Comparison of ENCODE assay signal across 10 cellular contexts in genomic region chr1:27523666-27524020, GRCh38. TPM values are rescaled to one million over a fixed set of nuclear protein-coding genes. Genes with fewer than 3 reads are reported as not detected.
DNase-seq lines count a peak whose midpoint lies in the region; ATAC-seq and TF ChIP-seq lines count a peak whose summit lies in the region.
"Had no signal": no experiment of that assay in that cellular context is flagged by ENCODE, and none has a peak within 500 bp of the region (broad histone marks: within the 10 kb centered on the region; RNA-seq: fewer than 3 reads in every experiment).

No MANE protein-coding gene starts in this region.

- peak overlapping the region; percentile 83 for H3K27ac ChIP-seq in KOPT-K1 (ENCODE audit: low read depth, low read length, poor library complexity, severe bottlenecking)
- H3K27ac ChIP-seq in gastroesophageal sphincter: peak overlapping the region; percentile 43 to 98 (median 97)
- peak overlapping the region in 7 of 8 donors; percentile 38 to 85 (median 63) for H3K27ac ChIP-seq in spleen
- H3K27ac ChIP-seq: KMS-11 had no signal

- no peak for TF ChIP-seq CTCF in gastroesophageal sphincter (IDR thresholded peaks at IDR 0.05)
- TF ChIP-seq CTCF in spleen (IDR thresholded peaks at IDR 0.05 in 8 of 11, conservative IDR thresholded peaks at IDR 0.05 in 3 of 11): no peak

- TF ChIP-seq EP300 in gastroesophageal sphincter (IDR thresholded peaks at IDR 0.05): no peak

- intact Hi-C loops in spleen (cut with DNase I; ENCODE audit: low total_unique reads): no loop called here

- peak overlapping the region; percentile 90 for H3K27ac Mint-ChIP-seq in activated CD4-positive, alpha-beta memory T cell treated with anti-CD3 and anti-CD28 coated beads, Interleukin-2, amount 10 ng/mL, durations not matched to agents 7 days and 5 days

- ATAC-seq in gastroesophageal sphincter (no peak), HG02759 (IDR thresholded peaks at IDR 0.05; ENCODE audit: unreplicated experiment) (no peak), GM19467 (IDR thresholded peaks at IDR 0.05; ENCODE audit: unreplicated experiment) (no peak)

- TF ChIP-seq POLR2A in gastroesophageal sphincter (IDR thresholded peaks at IDR 0.05) (no peak), spleen (IDR thresholded peaks at IDR 0.05) (no peak)

- DNase-seq in activated CD4-positive, alpha-beta memory T cell treated with anti-CD3 and anti-CD28 coated beads, Interleukin-2, amount 10 ng/mL, durations not matched to agents 7 days and 5 days: no peak
- DNase-seq in spleen: no peak
- DNase-seq in AG20443 (ENCODE audit: low spot score): no peak
- DNase-seq: GF-D8, naive B cell had no signal

- no peaks in the 10 kb centered on the region for H3K9me3 Mint-ChIP-seq in activated CD4-positive, alpha-beta memory T cell treated with anti-CD3 and anti-CD28 coated beads, Interleukin-2, amount 10 ng/mL, durations not matched to agents 7 days and 5 days
- H3K9me3 Mint-ChIP-seq: naive B cell had no signal

- H3K9me3 ChIP-seq in KOPT-K1 (ENCODE audit: insufficient read depth, low read length, poor library complexity, severe bottlenecking) (no peaks in the 10 kb centered on the region), gastroesophageal sphincter (no peaks in the 10 kb centered on the region), spleen (no peaks in the 10 kb centered on the region)

- peak overlapping the region; percentile 85 for H3K4me3 Mint-ChIP-seq in activated CD4-positive, alpha-beta memory T cell treated with anti-CD3 and anti-CD28 coated beads, Interleukin-2, amount 10 ng/mL, durations not matched to agents 7 days and 5 days

- peaks cover 73% of the 10 kb centered on the region for H3K4me1 Mint-ChIP-seq in activated CD4-positive, alpha-beta memory T cell treated with anti-CD3 and anti-CD28 coated beads, Interleukin-2, amount 10 ng/mL, durations not matched to agents 7 days and 5 days

- WGBS in gastroesophageal sphincter (ENCODE audit: low coverage in 1 of 2), 2 donors: 8 to 18% methylated on average over 2 to 4 of the region's 5 CpGs
- WGBS in spleen, 5 donors: 59 to 71% (median 68%) methylated on average over 5 of the region's 5 CpGs

- H3K36me3 ChIP-seq in KOPT-K1 (ENCODE audit: insufficient read depth, low read length) (no peaks in the 10 kb centered on the region), gastroesophageal sphincter (no peaks in the 10 kb centered on the region), spleen (no peaks in the 10 kb centered on the region)

- no peaks in the 10 kb centered on the region for H3K36me3 Mint-ChIP-seq in activated CD4-positive, alpha-beta memory T cell treated with anti-CD3 and anti-CD28 coated beads, Interleukin-2, amount 10 ng/mL, durations not matched to agents 7 days and 5 days (ENCODE audit: low read depth)
- H3K36me3 Mint-ChIP-seq: naive B cell had no signal

- H3K27me3 ChIP-seq in gastroesophageal sphincter (no peaks in the 10 kb centered on the region), spleen (replicated peaks in 1 of 7) (peaks cover 0 to 16% (median 0%) of the 10 kb centered on the region in 7 donors)

- CTCF ChIA-PET in activated CD4-positive, alpha-beta memory T cell treated with anti-CD3 and anti-CD28 coated beads, Interleukin-2, amount 10 ng/mL, durations not matched to agents 7 days and 5 days (lab: Charles Lee): interaction anchor here (0.9 to 3.1 kb wide), 15 partner anchors 14 to 139 kb away, joined by 3 to 21 read pairs (median 8); partner anchors contain the start of gene AHDC1

- H3K4me1 ChIP-seq in gastroesophageal sphincter: peaks cover 7 to 98% (median 84%) of the 10 kb centered on the region in 3 donors
- H3K4me1 ChIP-seq in spleen: peaks cover 61 to 100% (median 92%) of the 10 kb centered on the region in 6 donors

- H3K27me3 Mint-ChIP-seq in activated CD4-positive, alpha-beta memory T cell treated with anti-CD3 and anti-CD28 coated beads, Interleukin-2, amount 10 ng/mL, durations not matched to agents 7 days and 5 days: peaks cover 4% of the 10 kb centered on the region

- H3K4me3 ChIP-seq in gastroesophageal sphincter (no peak overlapping the region), spleen (peak overlapping the region in 1 of 8 donors; percentile 56)

- POLR2A ChIA-PET in activated CD4-positive, alpha-beta memory T cell treated with anti-CD3 and anti-CD28 coated beads, Interleukin-2, amount 10 ng/mL, durations not matched to agents 7 days and 5 days (lab: Charles Lee): interaction anchor here (0.6 to 5.2 kb wide), 9 partner anchors 33 to 983 kb away, joined by 3 to 43 read pairs (median 5); partner anchors contain the start of genes AHDC1, STX12 and WASF2

RNA-seq across cellular contexts. Expression of gene WASF2, which starts 33.7 kb away (rescaled TPM):
- total RNA-seq in activated CD4-positive, alpha-beta memory T cell treated with anti-CD3 and anti-CD28 coated beads, Interleukin-2, amount 10 ng/mL, durations not matched to agents 7 days and 5 days: 100 to 1,000 TPM; 150 TPM
- total RNA-seq in gastroesophageal sphincter (100 to 1,000 TPM in 1 of 4 donors, 10 to 100 TPM in 3; 74.7 to 107 (median 79.8) TPM), spleen (100 to 1,000 TPM in 4 of 7 donors, 10 to 100 TPM in 3; 92.1 to 196 (median 129) TPM)
- 10 to 100 TPM; 17.2 to 36.8 (median 23.5) TPM for polyA plus RNA-seq in spleen
